ENCODE assay signal across 2 cellular contexts in the genomic region with DNA sequence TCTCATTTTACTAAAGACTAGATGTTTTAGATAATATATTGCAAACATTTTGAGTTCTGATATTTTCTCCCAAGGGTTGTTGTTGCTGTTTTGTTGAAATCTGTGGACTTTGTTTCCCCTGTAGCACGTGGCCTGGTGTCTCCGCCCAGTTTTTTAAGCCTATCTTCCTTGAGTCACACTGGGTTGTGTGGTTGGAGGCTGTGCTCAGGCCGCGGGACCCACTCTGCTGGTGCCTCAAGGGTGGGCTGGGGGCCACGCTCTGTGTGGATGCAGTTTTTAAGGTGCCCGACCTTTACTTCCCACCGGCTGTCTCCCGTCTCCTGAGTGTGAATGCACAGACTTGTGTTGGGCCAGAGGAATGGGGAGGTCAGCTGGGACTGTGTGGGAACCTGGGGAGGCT.
TF ChIP-seq lines count a peak whose summit lies in the region.

No MANE protein-coding gene starts in this region.

TF ChIP-seq in SK-N-SH, 30 proteins besides CTCF, POLR2A, EP300 and RAD21:
- TF ChIP-seq RXRA (IDR thresholded peaks at IDR 0.05; ENCODE audit: borderline replicate concordance, low read depth) (no peak), EZH2phosphoT487 (IDR thresholded peaks at IDR 0.05; ENCODE audit: borderline replicate concordance, low read depth) (no peak), FOSL2 (IDR thresholded peaks at IDR 0.05; ENCODE audit: borderline replicate concordance, low read depth) (no peak), NFIC (IDR thresholded peaks at IDR 0.05; ENCODE audit: borderline replicate concordance) (no peak), TCF12 (IDR thresholded peaks at IDR 0.05) (no peak), NRF1 (IDR thresholded peaks at IDR 0.05; ENCODE audit: low read depth, low read length) (no peak), SIN3A (IDR thresholded peaks at IDR 0.05; ENCODE audit: borderline replicate concordance, low read depth, low read length) (no peak), FOXJ3 (CRISPR knock-in tag; IDR thresholded peaks at IDR 0.05) (no peak), TEAD4 (IDR thresholded peaks at IDR 0.05; ENCODE audit: borderline replicate concordance, insufficient read depth) (no peak), MXI1 (IDR thresholded peaks at IDR 0.05; ENCODE audit: low read depth, low read length) (no peak), ELF1 (IDR thresholded peaks at IDR 0.05) (no peak), RCOR1 (IDR thresholded peaks at IDR 0.05; ENCODE audit: low read length) (no peak)
- TF ChIP-seq, protein P1, sequence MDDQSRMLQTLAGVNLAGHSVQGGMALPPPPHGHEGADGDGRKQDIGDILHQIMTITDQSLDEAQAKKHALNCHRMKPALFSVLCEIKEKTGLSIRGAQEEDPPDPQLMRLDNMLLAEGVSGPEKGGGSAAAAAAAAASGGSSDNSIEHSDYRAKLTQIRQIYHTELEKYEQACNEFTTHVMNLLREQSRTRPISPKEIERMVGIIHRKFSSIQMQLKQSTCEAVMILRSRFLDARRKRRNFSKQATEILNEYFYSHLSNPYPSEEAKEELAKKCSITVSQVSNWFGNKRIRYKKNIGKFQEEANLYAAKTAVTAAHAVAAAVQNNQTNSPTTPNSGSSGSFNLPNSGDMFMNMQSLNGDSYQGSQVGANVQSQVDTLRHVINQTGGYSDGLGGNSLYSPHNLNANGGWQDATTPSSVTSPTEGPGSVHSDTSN (IDR thresholded peaks at IDR 0.05), result no peak
- TF ChIP-seq, protein P2, sequence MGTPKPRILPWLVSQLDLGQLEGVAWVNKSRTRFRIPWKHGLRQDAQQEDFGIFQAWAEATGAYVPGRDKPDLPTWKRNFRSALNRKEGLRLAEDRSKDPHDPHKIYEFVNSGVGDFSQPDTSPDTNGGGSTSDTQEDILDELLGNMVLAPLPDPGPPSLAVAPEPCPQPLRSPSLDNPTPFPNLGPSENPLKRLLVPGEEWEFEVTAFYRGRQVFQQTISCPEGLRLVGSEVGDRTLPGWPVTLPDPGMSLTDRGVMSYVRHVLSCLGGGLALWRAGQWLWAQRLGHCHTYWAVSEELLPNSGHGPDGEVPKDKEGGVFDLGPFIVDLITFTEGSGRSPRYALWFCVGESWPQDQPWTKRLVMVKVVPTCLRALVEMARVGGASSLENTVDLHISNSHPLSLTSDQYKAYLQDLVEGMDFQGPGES (IDR thresholded peaks at IDR 0.05; ENCODE audit: low read depth, low read length), result no peak

TF ChIP-seq in SK-N-SH treated with all-trans-retinoic acid at 6 μM for 48 hours, 23 proteins besides CTCF, POLR2A, EP300 and RAD21:
- TF ChIP-seq ESRRG (CRISPR knock-in tag; IDR thresholded peaks at IDR 0.05) (no peak), SNAI2 (CRISPR knock-in tag; IDR thresholded peaks at IDR 0.05) (no peak), ZNF8 (CRISPR knock-in tag; IDR thresholded peaks at IDR 0.05) (no peak), RARB (CRISPR knock-in tag; IDR thresholded peaks at IDR 0.05) (no peak)
